In the genomic region with DNA sequence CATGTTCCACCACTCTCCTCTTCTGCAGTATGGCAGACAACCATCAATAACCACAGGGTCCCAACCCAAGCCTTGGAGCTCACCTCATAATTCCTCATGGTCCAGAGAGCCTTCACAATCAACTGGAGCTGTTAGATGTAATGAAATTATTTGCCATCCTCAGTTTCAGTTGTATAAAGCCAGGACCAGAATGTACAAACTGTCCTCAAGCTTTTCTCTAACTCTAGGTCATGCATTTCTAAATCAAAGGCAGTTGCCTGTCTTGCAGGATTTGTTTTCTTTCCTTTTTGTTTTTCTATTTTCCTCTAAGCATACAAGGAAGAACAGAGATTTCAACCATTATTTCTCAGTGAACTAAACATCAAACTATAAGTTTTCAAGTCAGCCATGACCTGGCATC, we compare ENCODE assay signal across 1 cellular context.
TF ChIP-seq lines count a peak whose summit lies in the region.

No MANE protein-coding gene starts in this region.

TF ChIP-seq in HCT116, 20 proteins besides CTCF, POLR2A, EP300 and RAD21 (continued from another document):
- no peak for TF ChIP-seq YY1 (IDR thresholded peaks at IDR 0.05; ENCODE audit: extremely low read depth, insufficient replicate concordance, low read depth, low read length)
- TF ChIP-seq SRF (IDR thresholded peaks at IDR 0.05; ENCODE audit: low read depth) = no peak
- TF ChIP-seq ZNF274 (IDR thresholded peaks at IDR 0.05; ENCODE audit: low read depth, low read length) = no peak
- no peak for TF ChIP-seq TCF7L2 (IDR thresholded peaks at IDR 0.05; ENCODE audit: borderline replicate concordance, extremely low read depth, insufficient read depth, insufficient read length)
- TF ChIP-seq EGR1 (IDR thresholded peaks at IDR 0.05; ENCODE audit: low read depth) = no peak
